1 cellular context compared by ENCODE assay signal in genomic region chr3:194486540-194487288, GRCh38.
TF ChIP-seq lines count a peak whose summit lies in the region.

Gene ATP13A3, minus strand, starts transcription at chr3:194487002. Its CDS starts 24,812 bp downstream, at chr3:194462190.

TF ChIP-seq in HEK293, 187 proteins besides CTCF, POLR2A, EP300 and RAD21 (continued from another document and continues in another):
- no peak for TF ChIP-seq TSHZ1 (tag by site-specific recombination; IDR thresholded peaks at IDR 0.05; ENCODE audit: borderline replicate concordance)
- TF ChIP-seq KLF10 (tag by site-specific recombination; IDR thresholded peaks at IDR 0.05) = peak; percentile 88
- no peak for TF ChIP-seq ZNF433 (tag by site-specific recombination; IDR thresholded peaks at IDR 0.05; ENCODE audit: low read depth)
- TF ChIP-seq ZNF624 (tag by site-specific recombination; IDR thresholded peaks at IDR 0.05) = no peak
- TF ChIP-seq IKZF3 (tag by site-specific recombination; IDR thresholded peaks at IDR 0.05) = no peak
- TF ChIP-seq ZSCAN5A (tag by site-specific recombination; IDR thresholded peaks at IDR 0.05) = no peak
- no peak for TF ChIP-seq SCRT2 (tag by site-specific recombination; IDR thresholded peaks at IDR 0.05)
- TF ChIP-seq ZNF140 (tag by site-specific recombination; IDR thresholded peaks at IDR 0.05) = no peak
- TF ChIP-seq ZNF704 (tag by site-specific recombination; IDR thresholded peaks at IDR 0.05) = no peak
- TF ChIP-seq ZNF792 (tag by site-specific recombination; IDR thresholded peaks at IDR 0.05) = no peak
- TF ChIP-seq ZNF560 (tag by site-specific recombination; IDR thresholded peaks at IDR 0.05; ENCODE audit: borderline replicate concordance) = no peak
- TF ChIP-seq ZNF341 (tag by site-specific recombination; IDR thresholded peaks at IDR 0.05; ENCODE audit: low read depth) = peak; percentile 91
- no peak for TF ChIP-seq ZNF10 (tag by site-specific recombination; IDR thresholded peaks at IDR 0.05)
- TF ChIP-seq SALL2 (tag by site-specific recombination; IDR thresholded peaks at IDR 0.05; ENCODE audit: borderline replicate concordance) = no peak
- TF ChIP-seq ZNF37A (tag by site-specific recombination; IDR thresholded peaks at IDR 0.05) = no peak
- TF ChIP-seq ZNF777 (tag by site-specific recombination; IDR thresholded peaks at IDR 0.05; ENCODE audit: borderline replicate concordance) = no peak
- no peak for TF ChIP-seq PRDM1 (tag by site-specific recombination; IDR thresholded peaks at IDR 0.05)
- TF ChIP-seq KLF17 (tag by site-specific recombination; IDR thresholded peaks at IDR 0.05) = peak; percentile 62; the same call in 1 of the 2 replicates
- no peak for TF ChIP-seq FEZF1 (tag by site-specific recombination; IDR thresholded peaks at IDR 0.05)
- no peak for TF ChIP-seq ZNF112 (tag by site-specific recombination; IDR thresholded peaks at IDR 0.05)
- TF ChIP-seq PRDM6 (tag by site-specific recombination; IDR thresholded peaks at IDR 0.05) = no peak
- TF ChIP-seq ZNF398 (tag by site-specific recombination; IDR thresholded peaks at IDR 0.05) = peak; percentile 97
- no peak for TF ChIP-seq ZNF214 (tag by site-specific recombination; IDR thresholded peaks at IDR 0.05; ENCODE audit: borderline replicate concordance)
- TF ChIP-seq ZNF549 (tag by site-specific recombination; IDR thresholded peaks at IDR 0.05) = no peak
- peak; percentile 66 for TF ChIP-seq GLIS2 (tag by site-specific recombination; IDR thresholded peaks at IDR 0.05)
- no peak for TF ChIP-seq MYNN (tag by site-specific recombination; IDR thresholded peaks at IDR 0.05; ENCODE audit: borderline replicate concordance)
- TF ChIP-seq ZNF211 (tag by site-specific recombination; IDR thresholded peaks at IDR 0.05; ENCODE audit: low read depth) = no peak
- TF ChIP-seq ZXDB (tag by site-specific recombination; IDR thresholded peaks at IDR 0.05) = no peak
- TF ChIP-seq GLI2 (tag by site-specific recombination; IDR thresholded peaks at IDR 0.05; ENCODE audit: borderline replicate concordance, low read depth) = no peak
- no peak for TF ChIP-seq ZNF423 (tag by site-specific recombination; IDR thresholded peaks at IDR 0.05)
- no peak for TF ChIP-seq ZNF626 (tag by site-specific recombination; IDR thresholded peaks at IDR 0.05)
- no peak for TF ChIP-seq REPIN1 (tag by site-specific recombination; IDR thresholded peaks at IDR 0.05; ENCODE audit: low read depth)
- no peak for TF ChIP-seq WT1 (tag by site-specific recombination; IDR thresholded peaks at IDR 0.05)
- no peak for TF ChIP-seq OSR2 (tag by site-specific recombination; IDR thresholded peaks at IDR 0.05)
- TF ChIP-seq ZNF157 (tag by site-specific recombination; IDR thresholded peaks at IDR 0.05) = no peak
- TF ChIP-seq BCL6B (tag by site-specific recombination; IDR thresholded peaks at IDR 0.05) = no peak
- no peak for TF ChIP-seq ZNF114 (tag by site-specific recombination; IDR thresholded peaks at IDR 0.05)
- no peak for TF ChIP-seq HOXA7 (CRISPR knock-in tag; IDR thresholded peaks at IDR 0.05; ENCODE audit: borderline replicate concordance)
- TF ChIP-seq PATZ1 (tag by site-specific recombination; IDR thresholded peaks at IDR 0.05) = peak; percentile 63
- TF ChIP-seq ZNF354C (tag by site-specific recombination; IDR thresholded peaks at IDR 0.05; ENCODE audit: borderline replicate concordance, low read depth) = no peak
- no peak for TF ChIP-seq ZSCAN4 (tag by site-specific recombination; IDR thresholded peaks at IDR 0.05)
- TF ChIP-seq ZNF785 (tag by site-specific recombination; IDR thresholded peaks at IDR 0.05) = no peak
- no peak for TF ChIP-seq ZNF530 (tag by site-specific recombination; IDR thresholded peaks at IDR 0.05; ENCODE audit: low read depth)
- TF ChIP-seq ZNF26 (tag by site-specific recombination; IDR thresholded peaks at IDR 0.05) = no peak
- TF ChIP-seq ZNF830 (tag by site-specific recombination; IDR thresholded peaks at IDR 0.05; ENCODE audit: low read depth) = no peak
- TF ChIP-seq ZNF302 (tag by site-specific recombination; IDR thresholded peaks at IDR 0.05; ENCODE audit: low read depth) = no peak
